ENCODE assay signal across 2 cellular contexts in the genomic region with DNA sequence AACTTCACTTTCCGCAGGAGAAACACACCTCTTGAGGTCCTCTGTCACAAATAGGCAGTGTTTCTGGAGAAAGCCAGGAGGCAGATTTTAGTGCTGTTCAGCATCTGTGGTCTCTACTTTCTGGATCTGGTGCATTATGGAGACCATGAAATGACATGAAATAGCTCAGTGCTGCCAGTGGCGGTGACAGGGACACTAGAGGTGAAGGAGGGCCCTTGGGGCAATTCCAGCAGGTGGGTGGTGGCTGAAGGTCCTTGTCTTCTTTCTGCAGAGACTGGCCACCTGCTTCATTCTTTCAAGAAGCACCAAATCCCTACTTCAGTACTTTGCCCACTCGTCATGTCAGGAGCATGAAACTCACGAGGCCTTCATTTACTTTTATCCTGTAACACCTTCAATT.
TF ChIP-seq lines count a peak whose summit lies in the region.

No MANE protein-coding gene starts in this region.

TF ChIP-seq in IMR-90, 13 proteins besides CTCF, POLR2A, EP300 and RAD21:
- TF ChIP-seq, protein P1, sequence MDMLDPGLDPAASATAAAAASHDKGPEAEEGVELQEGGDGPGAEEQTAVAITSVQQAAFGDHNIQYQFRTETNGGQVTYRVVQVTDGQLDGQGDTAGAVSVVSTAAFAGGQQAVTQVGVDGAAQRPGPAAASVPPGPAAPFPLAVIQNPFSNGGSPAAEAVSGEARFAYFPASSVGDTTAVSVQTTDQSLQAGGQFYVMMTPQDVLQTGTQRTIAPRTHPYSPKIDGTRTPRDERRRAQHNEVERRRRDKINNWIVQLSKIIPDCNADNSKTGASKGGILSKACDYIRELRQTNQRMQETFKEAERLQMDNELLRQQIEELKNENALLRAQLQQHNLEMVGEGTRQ (IDR thresholded peaks at IDR 0.05; ENCODE audit: low read depth, low read length): no peak
- TF ChIP-seq CEBPB (IDR thresholded peaks at IDR 0.05; ENCODE audit: low read depth, low read length): no peak
- no peak for TF ChIP-seq FOS (IDR thresholded peaks at IDR 0.05; ENCODE audit: low read depth, low read length)
- no peak for TF ChIP-seq CHD1 (IDR thresholded peaks at IDR 0.05; ENCODE audit: low read depth, low read length)
- no peak for TF ChIP-seq SMC3 (IDR thresholded peaks at IDR 0.05; ENCODE audit: low read depth, low read length)
- no peak for TF ChIP-seq RFX5 (IDR thresholded peaks at IDR 0.05; ENCODE audit: low read depth, low read length)

TF ChIP-seq in H1, 55 proteins besides CTCF, POLR2A, EP300 and RAD21:
- TF ChIP-seq TAF1 (IDR thresholded peaks at IDR 0.05; ENCODE audit: low read depth, low read length): no peak
TF ChIP-seq in H1: peak in this region for 0.
